24 cellular contexts compared by ENCODE assay signal in genomic region chr6:64224819-64225218, GRCh38.
DNase-seq lines count a peak whose midpoint lies in the region; ATAC-seq and TF ChIP-seq lines count a peak whose summit lies in the region.
"Had no signal": no experiment of that assay in that cellular context is flagged by ENCODE, and none has a peak within 500 bp of the region (broad histone marks: within the 10 kb centered on the region; RNA-seq: fewer than 3 reads in every experiment).

No MANE protein-coding gene starts in this region.

- H3K9me3 Mint-ChIP-seq in MCF 10A (ENCODE audit: unreplicated experiment): no peaks in the 10 kb centered on the region
- peaks cover 0 to 4% of the 10 kb centered on the region in 2 donors for H3K9me3 Mint-ChIP-seq in stimulated activated naive CD8-positive, alpha-beta T cell treated with anti-CD3 and anti-CD28 coated beads, Interleukin-15, amount 100 ng/mL, for 72 hours
- H3K9me3 Mint-ChIP-seq: IgD-negative memory B cell, nephron had no signal

- H3K4me1 ChIP-seq in breast epithelium: no peaks in the 10 kb centered on the region

- no peak for TF ChIP-seq CTCF in MCF 10A (IDR thresholded peaks at IDR 0.05; ENCODE audit: unreplicated experiment)
- no peak for TF ChIP-seq CTCF in breast epithelium (IDR thresholded peaks at IDR 0.05)
- TF ChIP-seq CTCF in fibroblast of mammary gland (conservative IDR thresholded peaks at IDR 0.05; ENCODE audit: control insufficient read depth, insufficient read depth, low read depth, low read length): no peak

- CTCF ChIA-PET in MCF 10A (lab: Yijun Ruan, JAX): no interaction called here

- H3K36me3 ChIP-seq in breast epithelium: no peaks in the 10 kb centered on the region

- no peaks in the 10 kb centered on the region for H3K36me3 Mint-ChIP-seq in MCF 10A (ENCODE audit: insufficient read depth, unreplicated experiment)
- H3K36me3 Mint-ChIP-seq: activated CD4-positive, alpha-beta memory T cell treated with anti-CD3 and anti-CD28 coated beads for 36 hours; IgD-negative memory B cell had no signal

- no peaks in the 10 kb centered on the region for H3K27me3 Mint-ChIP-seq in MCF 10A (ENCODE audit: insufficient read depth, unreplicated experiment)
- no peaks in the 10 kb centered on the region for H3K27me3 Mint-ChIP-seq in stimulated activated naive CD8-positive, alpha-beta T cell treated with anti-CD3 and anti-CD28 coated beads, Interleukin-15, amount 100 ng/mL, for 72 hours
- H3K27me3 Mint-ChIP-seq: activated CD4-positive, alpha-beta memory T cell treated with anti-CD3 and anti-CD28 coated beads for 36 hours; IgD-negative memory B cell had no signal

- POLR2A ChIA-PET in MCF 10A (lab: Yijun Ruan, JAX): no interaction called here

- no TSS peak for BruUV-seq in MCF 10A (replicated peaks; lab: Mats Ljungman, UMichigan)

- H3K4me3 Mint-ChIP-seq in MCF 10A (ENCODE audit: unreplicated experiment): no peak overlapping the region
- no peak overlapping the region for H3K4me3 Mint-ChIP-seq in stimulated activated naive CD8-positive, alpha-beta T cell treated with anti-CD3 and anti-CD28 coated beads, Interleukin-15, amount 100 ng/mL, for 72 hours
- H3K4me3 Mint-ChIP-seq: activated CD4-positive, alpha-beta memory T cell treated with anti-CD3 and anti-CD28 coated beads for 36 hours; IgD-negative memory B cell; nephron had no signal

- H3K27ac Mint-ChIP-seq in MCF 10A (ENCODE audit: low read depth, unreplicated experiment): no peak overlapping the region
- H3K27ac Mint-ChIP-seq in stimulated activated naive CD8-positive, alpha-beta T cell treated with anti-CD3 and anti-CD28 coated beads, Interleukin-15, amount 100 ng/mL, for 72 hours: no peak overlapping the region
- H3K27ac Mint-ChIP-seq: activated CD4-positive, alpha-beta memory T cell treated with anti-CD3 and anti-CD28 coated beads for 36 hours; IgD-negative memory B cell; nephron had no signal

- intact Hi-C loops in MCF 10A (cut with micrococcal nuclease): no loop called here
- intact Hi-C loops in breast epithelium (cut with DNase I; ENCODE audit: low total_unique reads): no loop called here

- no peak for ATAC-seq in GM19452 (IDR thresholded peaks at IDR 0.05; ENCODE audit: unreplicated experiment)
- no peak for ATAC-seq in stimulated activated naive CD8-positive, alpha-beta T cell treated with anti-CD3 and anti-CD28 coated beads, Interleukin-15, amount 100 ng/mL, for 72 hours
- ATAC-seq: HCT116 had no signal

- H3K4me3 ChIP-seq in breast epithelium (no peak overlapping the region), fibroblast of mammary gland (ENCODE audit: control insufficient read depth, low read depth, low read length) (no peak overlapping the region), skeletal muscle cell (ENCODE audit: low read depth, low read length) (no peak overlapping the region)
- H3K4me3 ChIP-seq: smooth muscle cell had no signal

- TF ChIP-seq POLR2A in breast epithelium (IDR thresholded peaks at IDR 0.05): no peak

- H3K4me1 Mint-ChIP-seq in MCF 10A (ENCODE audit: insufficient read depth, unreplicated experiment): peaks cover 17% of the 10 kb centered on the region
- H3K4me1 Mint-ChIP-seq in stimulated activated naive CD8-positive, alpha-beta T cell treated with anti-CD3 and anti-CD28 coated beads, Interleukin-15, amount 100 ng/mL, for 72 hours: no peaks in the 10 kb centered on the region
- H3K4me1 Mint-ChIP-seq: IgD-negative memory B cell, nephron had no signal

- no peaks in the 10 kb centered on the region for H3K9me3 ChIP-seq in breast epithelium

- DNase-seq in MCF 10A (ENCODE audit: unreplicated experiment): peak; percentile 74
- no peak for DNase-seq in breast epithelium (ENCODE audit: low spot score in 2 of 2)
- DNase-seq in NCI-H82 treated with DMSO at 0.1 percent for 48 hours (lab: John Stamatoyannopoulos, UW; ENCODE audit: unreplicated experiment): peak; percentile 70
- peak; percentile 95 for DNase-seq in fibroblast of mammary gland (ENCODE audit: low read depth)
- DNase-seq in skeletal muscle cell (ENCODE audit: low read depth): peak; percentile 96
- DNase-seq in activated CD4-positive, alpha-beta T cell treated with anti-CD3 and anti-CD28 coated beads for 48 hours: no peak
- DNase-seq in stimulated activated naive CD8-positive, alpha-beta T cell treated with anti-CD3 and anti-CD28 coated beads, Interleukin-15, amount 100 ng/mL, for 72 hours: no peak
- DNase-seq: 8988T; activated CD4-positive, alpha-beta memory T cell treated with anti-CD3 and anti-CD28 coated beads for 36 hours; activated T-cell treated with anti-CD3 and anti-CD28 coated beads for 4 hours; C1 segment of cervical spinal cord; DMS153; foreskin fibroblast; kidney glomerular epithelial cell; midbrain; NCI-H1930; NCI-H510A; stimulated activated CD4-positive, alpha-beta T cell treated with anti-CD3 and anti-CD28 coated beads, Interleukin-4, amount 100 ng/mL, for 24 hours had no signal

- H3K27ac ChIP-seq in breast epithelium: no peak overlapping the region
- H3K27ac ChIP-seq: HL-60 had no signal

- H3K27me3 ChIP-seq in breast epithelium: no peaks in the 10 kb centered on the region

Comparison
In these comparisons a context has a peak if more than half of its experiments do, and no peak if none do; other contexts are left out.
1. DNase-seq: peak in MCF 10A (single experiment), NCI-H82 treated with DMSO at 0.1 percent for 48 hours (single experiment), fibroblast of mammary gland (single experiment) and skeletal muscle cell (single experiment); none in breast epithelium (0 of 2), activated CD4-positive, alpha-beta T cell treated with anti-CD3 and anti-CD28 coated beads for 48 hours (single experiment) and stimulated activated naive CD8-positive, alpha-beta T cell treated with anti-CD3 and anti-CD28 coated beads, Interleukin-15, amount 100 ng/mL, for 72 hours (0 of 2).